Comparison of ENCODE assay signal across 1 cellular context in genomic region chr13:32838985-32839384, GRCh38.
TF ChIP-seq lines count a peak whose summit lies in the region.

No MANE protein-coding gene starts in this region.

TF ChIP-seq in WTC11, 78 proteins besides CTCF, POLR2A, EP300 and RAD21 (continued from another document):
- TF ChIP-seq ZBTB43 (CRISPR knock-in tag; IDR thresholded peaks at IDR 0.05) (no peak), E2F4 (CRISPR knock-in tag; IDR thresholded peaks at IDR 0.05; ENCODE audit: borderline replicate concordance, low read depth) (no peak), IRF1 (CRISPR knock-in tag; IDR thresholded peaks at IDR 0.05) (no peak), FOXP1 (CRISPR knock-in tag; IDR thresholded peaks at IDR 0.05; ENCODE audit: borderline replicate concordance) (no peak), ZNF232 (CRISPR knock-in tag; IDR thresholded peaks at IDR 0.05) (no peak)
